ENCODE assay signal across 8 cellular contexts in genomic region chr18:59846814-59847490, GRCh38. TPM values are rescaled to one million over a fixed set of nuclear protein-coding genes. Genes with fewer than 3 reads are reported as not detected.
A peak's percentile ranks its signal among the peaks of the same experiment; 100 is the strongest.
DNase-seq lines count a peak whose midpoint lies in the region; ATAC-seq and TF ChIP-seq lines count a peak whose summit lies in the region.

No MANE protein-coding gene starts in this region.

- peaks cover 12% of the 10 kb centered on the region for H3K4me1 Mint-ChIP-seq in activated naive CD4-positive, alpha-beta T cell treated with anti-CD3 and anti-CD28 coated beads, Interleukin-2, amount 10 ng/mL, durations not matched to agents 7 days and 5 days

- TF ChIP-seq POLR2A in sigmoid colon (IDR thresholded peaks at IDR 0.05) (no peak), gastrocnemius medialis (IDR thresholded peaks at IDR 0.05) (no peak)

- H4K20me1 ChIP-seq in DOHH2 (ENCODE audit: control insufficient read depth, insufficient read depth, low read depth, low read length) = no peaks in the 10 kb centered on the region

- H3K27ac ChIP-seq in DOHH2 (ENCODE audit: low read depth, low read length) (no peak overlapping the region), sigmoid colon (peak overlapping the region in 1 of 4 donors; percentile 2), gastrocnemius medialis (no peak overlapping the region)

- CTCF ChIA-PET in activated naive CD4-positive, alpha-beta T cell treated with anti-CD3 and anti-CD28 coated beads, Interleukin-2, amount 10 ng/mL, durations not matched to agents 7 days and 5 days (lab: Charles Lee) = no interaction called here

- H3K27me3 ChIP-seq in DOHH2 (ENCODE audit: control insufficient read depth, low read length) (no peaks in the 10 kb centered on the region), sigmoid colon (no peaks in the 10 kb centered on the region), gastrocnemius medialis (no peaks in the 10 kb centered on the region)

- DNase-seq in activated naive CD4-positive, alpha-beta T cell treated with anti-CD3 and anti-CD28 coated beads, Interleukin-2, amount 10 ng/mL, durations not matched to agents 7 days and 5 days = peak; percentile 22
- DNase-seq in sigmoid colon = peak; percentile 65
- no peak for DNase-seq in NCI-H1105 (lab: John Stamatoyannopoulos, UW)
- DNase-seq in NCI-H1105 treated with DMSO at 0.1 percent for 48 hours (lab: John Stamatoyannopoulos, UW) = no peak
- DNase-seq in gastrocnemius medialis = no peak

- no peaks in the 10 kb centered on the region for H3K27me3 Mint-ChIP-seq in activated naive CD4-positive, alpha-beta T cell treated with anti-CD3 and anti-CD28 coated beads, Interleukin-2, amount 10 ng/mL, durations not matched to agents 7 days and 5 days

- no peaks in the 10 kb centered on the region for H3K36me3 Mint-ChIP-seq in activated naive CD4-positive, alpha-beta T cell treated with anti-CD3 and anti-CD28 coated beads, Interleukin-2, amount 10 ng/mL, durations not matched to agents 7 days and 5 days

- H3F3A ChIP-seq in DOHH2 (ENCODE audit: control insufficient read depth, insufficient read depth) = peaks cover 11% of the 10 kb centered on the region

- no peaks in the 10 kb centered on the region for H3K79me2 ChIP-seq in DOHH2 (ENCODE audit: control insufficient read depth, low read length)

- H3K36me3 ChIP-seq in DOHH2 (ENCODE audit: control insufficient read depth, low read length) = no peaks in the 10 kb centered on the region
- no peaks in the 10 kb centered on the region for H3K36me3 ChIP-seq in sigmoid colon
- no peaks in the 10 kb centered on the region for H3K36me3 ChIP-seq in gastrocnemius medialis

- WGBS in sigmoid colon, 2 donors = 55 to 74% methylated on average over 9 of the region's 9 CpGs

- no peaks in the 10 kb centered on the region for H3K9me2 ChIP-seq in DOHH2 (replicated peaks; ENCODE audit: control insufficient read depth, low read length)

- no peaks in the 10 kb centered on the region for H3K9me3 Mint-ChIP-seq in activated naive CD4-positive, alpha-beta T cell treated with anti-CD3 and anti-CD28 coated beads, Interleukin-2, amount 10 ng/mL, durations not matched to agents 7 days and 5 days

- no peak overlapping the region for H3K4me3 ChIP-seq in DOHH2 (ENCODE audit: low read length)
- H3K4me3 ChIP-seq in sigmoid colon = no peak overlapping the region
- H3K4me3 ChIP-seq in gastrocnemius medialis = no peak overlapping the region

- TF ChIP-seq CTCF in DOHH2 (IDR thresholded peaks at IDR 0.05; ENCODE audit: low read depth, low read length, poor library complexity, severe bottlenecking) (no peak), sigmoid colon (IDR thresholded peaks at IDR 0.05) (no peak), gastrocnemius medialis (IDR thresholded peaks at IDR 0.05 in 4 of 5, conservative IDR thresholded peaks at IDR 0.05 in 1 of 5) (no peak)

- H3K27ac Mint-ChIP-seq in activated naive CD4-positive, alpha-beta T cell treated with anti-CD3 and anti-CD28 coated beads, Interleukin-2, amount 10 ng/mL, durations not matched to agents 7 days and 5 days = no peak overlapping the region

- H3K9me3 ChIP-seq in DOHH2 (ENCODE audit: control insufficient read depth, insufficient read depth, low read length) (no peaks in the 10 kb centered on the region), sigmoid colon (no peaks in the 10 kb centered on the region), gastrocnemius medialis (no peaks in the 10 kb centered on the region)

- H3K4me1 ChIP-seq in DOHH2 (ENCODE audit: control insufficient read depth, low read length) = peaks cover 45% of the 10 kb centered on the region
- peaks cover 0 to 23% (median 13%) of the 10 kb centered on the region in 4 donors for H3K4me1 ChIP-seq in sigmoid colon
- no peaks in the 10 kb centered on the region for H3K4me1 ChIP-seq in gastrocnemius medialis

- intact Hi-C loops in sigmoid colon (cut with DNase I) = no loop called here
- intact Hi-C loops in gastrocnemius medialis (cut with DNase I; ENCODE audit: low total_unique reads) = no loop called here

- peak overlapping the region; percentile 41 for H3K4me2 ChIP-seq in DOHH2 (ENCODE audit: low read length)

- H3K4me3 Mint-ChIP-seq in activated naive CD4-positive, alpha-beta T cell treated with anti-CD3 and anti-CD28 coated beads, Interleukin-2, amount 10 ng/mL, durations not matched to agents 7 days and 5 days = no peak overlapping the region

- in situ Hi-C loops in gastrocnemius medialis (cut with MboI; ENCODE audit: low sequenced_read_pairs in 4 of 4) = no loop called here

- no peak for TF ChIP-seq EP300 in sigmoid colon (IDR thresholded peaks at IDR 0.05)

- peak; percentile 92 for ATAC-seq in GM19463 (IDR thresholded peaks at IDR 0.05; ENCODE audit: unreplicated experiment)
- peak; percentile 95 for ATAC-seq in HG03342 (IDR thresholded peaks at IDR 0.05; ENCODE audit: unreplicated experiment)
- no peak for ATAC-seq in gastrocnemius medialis

RNA-seq across cellular contexts. Expression of gene PMAIP1, which starts 52.8 kb away (rescaled TPM):
- 1 to 10 TPM in 2 of 4 donors, under 1 TPM in 1, not detected in 1; 0.99 to 9.5 (median 1.1) TPM for total RNA-seq in sigmoid colon
- polyA plus RNA-seq in sigmoid colon = 1 to 10 TPM; 1.8 to 8.8 (median 6.9) TPM
- total RNA-seq in gastrocnemius medialis = 1 to 10 TPM in 2 of 4 donors, under 1 TPM in 1, not detected in 1; 0.27 to 1.7 (median 1.2) TPM

Comparison
In these comparisons a context has a peak if more than half of its experiments do, and no peak if none do; other contexts are left out.
1. ATAC-seq: peak in GM19463 (single experiment) and HG03342 (single experiment); none in gastrocnemius medialis (0 of 2).
2. DNase-seq: peak in activated naive CD4-positive, alpha-beta T cell treated with anti-CD3 and anti-CD28 coated beads, Interleukin-2, amount 10 ng/mL, durations not matched to agents 7 days and 5 days (single experiment) and sigmoid colon (single experiment); none in NCI-H1105 (single experiment), NCI-H1105 treated with DMSO at 0.1 percent for 48 hours (single experiment) and gastrocnemius medialis (0 of 2).